In the genomic region with DNA sequence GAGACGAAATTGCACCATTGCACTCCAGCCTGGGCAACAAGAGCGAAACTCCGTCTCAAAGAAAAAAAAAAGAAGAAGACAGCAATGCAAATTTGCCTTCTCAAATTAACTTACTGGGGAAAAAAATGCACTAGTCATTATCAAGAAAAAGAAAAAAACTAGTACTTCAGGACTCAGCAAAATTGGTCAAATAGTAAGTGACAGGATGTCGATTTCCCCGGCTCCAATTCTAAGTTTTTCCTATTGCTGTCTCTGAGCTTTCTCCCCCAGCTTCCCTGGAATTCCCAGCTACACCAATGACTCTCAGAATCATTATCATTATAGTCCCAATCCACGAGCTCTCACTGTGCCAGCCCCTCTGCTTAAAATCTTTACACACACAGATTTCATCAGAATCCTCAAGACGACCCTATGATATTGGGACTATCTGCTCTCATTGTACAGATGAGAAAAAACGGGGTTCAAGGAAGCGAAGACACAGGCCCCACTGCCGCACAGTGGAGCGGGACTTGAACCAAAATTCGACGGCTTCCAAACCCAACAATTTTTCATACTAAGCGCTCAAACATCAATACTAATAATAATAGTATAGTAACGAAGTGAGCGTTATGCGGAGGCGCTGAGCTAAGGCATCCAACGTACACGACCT, we compare ENCODE assay signal across 8 cellular contexts. TPM values are rescaled to one million over a fixed set of nuclear protein-coding genes. Genes with fewer than 3 reads are reported as not detected.
A peak's percentile ranks its signal among the peaks of the same experiment; 100 is the strongest.
DNase-seq lines count a peak whose midpoint lies in the region; ATAC-seq and TF ChIP-seq lines count a peak whose summit lies in the region.

No MANE protein-coding gene starts in this region.

- H3K4me3 Mint-ChIP-seq in CD14-positive monocyte (peak overlapping the region; percentile 88 to 89), nephron (peak overlapping the region; percentile 93 to 96 (median 94))
- peak overlapping the region; percentile 89 for H3K4me3 Mint-ChIP-seq in dendritic cell treated with granulocyte-macrophage colony-stimulating factor and Interleukin-4, amounts not matched to agents 40 ng/mL and 50 ng/mL, for 4 days

- peaks cover 11 to 27% of the 10 kb centered on the region in 2 donors for H3K36me3 Mint-ChIP-seq in CD14-positive monocyte
- H3K36me3 Mint-ChIP-seq in dendritic cell treated with granulocyte-macrophage colony-stimulating factor and Interleukin-4, amounts not matched to agents 40 ng/mL and 50 ng/mL, for 4 days (ENCODE audit: low read depth) = peaks cover 28% of the 10 kb centered on the region
- H3K36me3 Mint-ChIP-seq in nephron (ENCODE audit: low read depth) = peaks cover 3% of the 10 kb centered on the region

- no peak for ATAC-seq in GM21423 (IDR thresholded peaks at IDR 0.05; ENCODE audit: unreplicated experiment)

- intact Hi-C loops in CD14-positive monocyte (cut with micrococcal nuclease) = loop anchor here (1.0 to 5.0 kb wide), 3 partner anchors 13 to 55 kb away; no protein-coding TSS in a partner anchor
- intact Hi-C loops in dendritic cell treated with granulocyte-macrophage colony-stimulating factor and Interleukin-4, amounts not matched to agents 40 ng/mL and 50 ng/mL, for 4 days (cut with micrococcal nuclease) = loop anchor here (1.0 to 10.0 kb wide), 2 partner anchors 16 to 57 kb away; no protein-coding TSS in a partner anchor

- peak overlapping the region; percentile 98 for H3K4me3 ChIP-seq in LNCaP clone FGC (ENCODE audit: low read depth, low read length)

- H3K27me3 Mint-ChIP-seq in CD14-positive monocyte (ENCODE audit: low read depth in 3 of 3) (no peaks in the 10 kb centered on the region), nephron (ENCODE audit: low read depth) (no peaks in the 10 kb centered on the region)
- H3K27me3 Mint-ChIP-seq in dendritic cell treated with granulocyte-macrophage colony-stimulating factor and Interleukin-4, amounts not matched to agents 40 ng/mL and 50 ng/mL, for 4 days = no peaks in the 10 kb centered on the region

- H3K4me1 Mint-ChIP-seq in CD14-positive monocyte (peaks cover 40% of the 10 kb centered on the region), nephron (peaks cover 39% of the 10 kb centered on the region)
- peaks cover 55% of the 10 kb centered on the region for H3K4me1 Mint-ChIP-seq in dendritic cell treated with granulocyte-macrophage colony-stimulating factor and Interleukin-4, amounts not matched to agents 40 ng/mL and 50 ng/mL, for 4 days (ENCODE audit: low read depth)

- TF ChIP-seq CTCF in CD14-positive monocyte (IDR thresholded peaks at IDR 0.05) (no peak), LNCaP clone FGC (IDR thresholded peaks at IDR 0.05; ENCODE audit: control insufficient read depth, extremely low read depth, insufficient read depth) (no peak), nephron (IDR thresholded peaks at IDR 0.05; ENCODE audit: unreplicated experiment in 3 of 3) (no peak)

- no peaks in the 10 kb centered on the region for H3K9me3 Mint-ChIP-seq in CD14-positive monocyte
- no peaks in the 10 kb centered on the region for H3K9me3 Mint-ChIP-seq in dendritic cell treated with granulocyte-macrophage colony-stimulating factor and Interleukin-4, amounts not matched to agents 40 ng/mL and 50 ng/mL, for 4 days
- H3K9me3 Mint-ChIP-seq in nephron = no peaks in the 10 kb centered on the region

- DNase-seq in CD14-positive monocyte (ENCODE audit: low spot score) (no peak), LNCaP clone FGC (ENCODE audit: low read depth) (no peak), DMS153 treated with DMSO at 0.1 percent for 48 hours (lab: John Stamatoyannopoulos, UW; ENCODE audit: unreplicated experiment) (no peak), C1 segment of cervical spinal cord (lab: John Stamatoyannopoulos, UW) (no peak), mesenteric fat pad (ENCODE audit: low spot score) (no peak)

- peak overlapping the region; percentile 86 to 97 (median 92) for H3K27ac Mint-ChIP-seq in CD14-positive monocyte
- peak overlapping the region; percentile 87 for H3K27ac Mint-ChIP-seq in dendritic cell treated with granulocyte-macrophage colony-stimulating factor and Interleukin-4, amounts not matched to agents 40 ng/mL and 50 ng/mL, for 4 days
- peak overlapping the region; percentile 31 to 76 (median 40) for H3K27ac Mint-ChIP-seq in nephron

RNA-seq across cellular contexts. Expression of a gene that starts 0.6 kb away (rescaled TPM):
- 1 to 10 TPM; 7.6 to 8.0 TPM for polyA plus RNA-seq in CD14-positive monocyte
- 13.0 TPM for total RNA-seq in mesenteric fat pad

RNA-seq across cellular contexts. Expression of a gene that starts 0.9 kb away (rescaled TPM):
- polyA plus RNA-seq in CD14-positive monocyte = 100 to 1,000 TPM; 168 to 170 TPM
- total RNA-seq in mesenteric fat pad = 275 TPM

RNA-seq across cellular contexts. Expression of a gene that starts 42.4 kb away (rescaled TPM):
- polyA plus RNA-seq in CD14-positive monocyte = not detected
- 0.29 TPM for total RNA-seq in mesenteric fat pad

Comparison
In these comparisons a context has a peak if more than half of its experiments do, and no peak if none do; other contexts are left out.
1. H3K27ac Mint-ChIP-seq: peak in every context shown above with its lines; median percentile 92 in CD14-positive monocyte; 87 in dendritic cell treated with granulocyte-macrophage colony-stimulating factor and Interleukin-4, amounts not matched to agents 40 ng/mL and 50 ng/mL, for 4 days; 40 in nephron.